32 cellular contexts compared by ENCODE assay signal in genomic region chr2:81767173-81767720, GRCh38.
DNase-seq lines count a peak whose midpoint lies in the region; ATAC-seq, FAIRE-seq and TF ChIP-seq lines count a peak whose summit lies in the region.
"Had no signal": no experiment of that assay in that cellular context is flagged by ENCODE, and none has a peak within 500 bp of the region (broad histone marks: within the 10 kb centered on the region; RNA-seq: fewer than 3 reads in every experiment).

No MANE protein-coding gene starts in this region.

- no peaks in the 10 kb centered on the region for H4K20me1 ChIP-seq in astrocyte (ENCODE audit: insufficient read depth, low read length)

- DNase-seq in GM04504 (ENCODE audit: low read depth) (peak; percentile 48), astrocyte (ENCODE audit: low read depth) (peak; percentile 41), kidney tubule cell (ENCODE audit: low spot score) (peak; percentile 20), SK-N-DZ (ENCODE audit: low spot score) (no peak), NOMO-1 treated with dmso at 0.1 percent for 144 hours (lab: John Stamatoyannopoulos, UW; ENCODE audit: unreplicated experiment) (no peak), mucosa of gallbladder (ENCODE audit: low spot score) (no peak)
- DNase-seq: activated CD4-positive, alpha-beta T cell treated with anti-CD3 and anti-CD28 coated beads, Interleukin-2, amount 50 U/mL, for 4 hours; activated CD8-positive, alpha-beta memory T cell treated with anti-CD3 and anti-CD28 coated beads, Interleukin-2, amount 50 U/mL, for 48 hours; BE2C; dorsolateral prefrontal cortex; hippocampal formation; NCI-H1105 treated with DMSO at 0.1 percent for 48 hours; NCI-H2081 treated with DMSO at 0.1 percent for 48 hours; NCI-H82; SHP77; stimulated activated CD4-positive, alpha-beta T cell treated with anti-CD3 and anti-CD28 coated beads, Interleukin-15, amount 100 ng/mL, for 24 hours; stimulated activated naive CD8-positive, alpha-beta T cell treated with anti-CD3 and anti-CD28 coated beads, Interleukin-15, Interleukin-2, amounts not matched to agents 100 U/mL and 50 U/mL, for 24 hours; T-helper 9 cell; thyroid gland had no signal

- H2AFZ ChIP-seq in astrocyte (ENCODE audit: low read depth, low read length), result no peak overlapping the region
- H2AFZ ChIP-seq: parathyroid adenoma had no signal

- no peak for ATAC-seq in HG02798 (IDR thresholded peaks at IDR 0.05; ENCODE audit: poor library complexity, unreplicated experiment)
- ATAC-seq: activated naive CD4-positive, alpha-beta T cell treated with anti-CD3 and anti-CD28 coated beads, Interleukin-2, amount 50 U/mL, for 72 hours; activated T-helper 17 cell treated with anti-CD3 and anti-CD28 coated beads, Interleukin-2, amount 50 U/mL, for 72 hours; HCT116; sciatic nerve; stimulated activated naive CD8-positive, alpha-beta T cell treated with anti-CD3 and anti-CD28 coated beads, Interleukin-15, Interleukin-2, amounts not matched to agents 100 U/mL and 50 U/mL, for 24 hours had no signal

- no peaks in the 10 kb centered on the region for H3K27me3 ChIP-seq in astrocyte (ENCODE audit: insufficient read depth, low read length)
- H3K27me3 ChIP-seq: ascending aorta, BE2C, dorsolateral prefrontal cortex, thyroid gland had no signal

- FAIRE-seq in astrocyte (lab: Jason Lieb, UNC), result no peak
- FAIRE-seq: frontal cortex, GM12891, islet of Langerhans had no signal

- H3K36me3 ChIP-seq in astrocyte (ENCODE audit: insufficient read depth, low read length), result no peaks in the 10 kb centered on the region
- H3K36me3 ChIP-seq: ascending aorta, BE2C, thyroid gland had no signal

- no peak for TF ChIP-seq CTCF in astrocyte (IDR thresholded peaks at IDR 0.05; ENCODE audit: insufficient read depth, low read depth, low read length)

- peaks cover 15% of the 10 kb centered on the region for H3K4me1 Mint-ChIP-seq in astrocyte (ENCODE audit: low read depth, unreplicated experiment)
- H3K4me1 Mint-ChIP-seq: activated T-helper 17 cell treated with anti-CD3 and anti-CD28 coated beads, Interleukin-2, amount 50 U/mL, for 72 hours; central memory CD8-positive, alpha-beta T cell had no signal

- H3K27me3 Mint-ChIP-seq in astrocyte (ENCODE audit: low read depth, unreplicated experiment), result no peaks in the 10 kb centered on the region
- H3K27me3 Mint-ChIP-seq: activated T-helper 17 cell treated with anti-CD3 and anti-CD28 coated beads, Interleukin-2, amount 50 U/mL, for 72 hours; central memory CD8-positive, alpha-beta T cell; IgD-negative memory B cell had no signal

- H3K9ac ChIP-seq in astrocyte (ENCODE audit: low read length), result no peak overlapping the region
- H3K9ac ChIP-seq: parathyroid adenoma had no signal

- H3K36me3 Mint-ChIP-seq in astrocyte (ENCODE audit: low read depth, unreplicated experiment), result no peaks in the 10 kb centered on the region
- H3K36me3 Mint-ChIP-seq: activated naive CD4-positive, alpha-beta T cell treated with anti-CD3 and anti-CD28 coated beads, Interleukin-2, amount 50 U/mL, for 72 hours; IgD-negative memory B cell had no signal

- H3K9me3 Mint-ChIP-seq in astrocyte (ENCODE audit: unreplicated experiment), result no peaks in the 10 kb centered on the region

- H3K9me3 ChIP-seq in astrocyte (ENCODE audit: insufficient read depth, low read depth, low read length), result no peaks in the 10 kb centered on the region
- H3K9me3 ChIP-seq: ascending aorta, BE2C, thyroid gland had no signal

- no peaks in the 10 kb centered on the region for H3K79me2 ChIP-seq in astrocyte (ENCODE audit: insufficient read depth, low read length)
- H3K79me2 ChIP-seq: parathyroid adenoma had no signal

- no peak overlapping the region for H3K27ac ChIP-seq in astrocyte (ENCODE audit: low read depth, low read length)
- H3K27ac ChIP-seq: ascending aorta, dorsolateral prefrontal cortex, HL-60, parathyroid adenoma, thyroid gland had no signal

- H3K4me3 ChIP-seq in astrocyte (ENCODE audit: insufficient read depth, low read depth, low read length), result no peak overlapping the region
- H3K4me3 ChIP-seq: ascending aorta, dorsolateral prefrontal cortex, thyroid gland had no signal

- H3K4me1 ChIP-seq in astrocyte (ENCODE audit: insufficient read depth, low read length), result no peaks in the 10 kb centered on the region
- H3K4me1 ChIP-seq: ascending aorta, BE2C, parathyroid adenoma, thyroid gland had no signal

- H3K4me2 ChIP-seq in astrocyte (ENCODE audit: low read length), result no peak overlapping the region

- no peak overlapping the region for H3K4me3 Mint-ChIP-seq in astrocyte (ENCODE audit: unreplicated experiment)
- H3K4me3 Mint-ChIP-seq: activated T-helper 17 cell treated with anti-CD3 and anti-CD28 coated beads, Interleukin-2, amount 50 U/mL, for 72 hours; central memory CD8-positive, alpha-beta T cell; IgD-negative memory B cell had no signal

- H3K27ac Mint-ChIP-seq in astrocyte (ENCODE audit: unreplicated experiment), result peak overlapping the region; percentile 95
- H3K27ac Mint-ChIP-seq: activated naive CD4-positive, alpha-beta T cell treated with anti-CD3 and anti-CD28 coated beads, Interleukin-2, amount 50 U/mL, for 72 hours; activated T-helper 17 cell treated with anti-CD3 and anti-CD28 coated beads, Interleukin-2, amount 50 U/mL, for 72 hours; IgD-negative memory B cell had no signal

Comparison
In these comparisons a context has a peak if more than half of its experiments do, and no peak if none do; other contexts are left out.
1. DNase-seq: peak in GM04504 (single experiment), astrocyte (single experiment) and kidney tubule cell (single experiment); none in SK-N-DZ (single experiment), NOMO-1 treated with dmso at 0.1 percent for 144 hours (single experiment) and mucosa of gallbladder (single experiment).